ENCODE assay signal across 9 cellular contexts in genomic region chr7:76583636-76584281, GRCh38. TPM values are rescaled to one million over a fixed set of nuclear protein-coding genes. Genes with fewer than 3 reads are reported as not detected.
DNase-seq lines count a peak whose midpoint lies in the region; ATAC-seq, FAIRE-seq and TF ChIP-seq lines count a peak whose summit lies in the region.
"Not testable (repeated sequence)": the region's sequence is repeated elsewhere in the genome, so short reads cannot be mapped to it uniquely, and the experiment has no call there.
"Had no signal": no experiment of that assay in that cellular context is flagged by ENCODE, and none has a peak within 500 bp of the region (broad histone marks: within the 10 kb centered on the region; RNA-seq: fewer than 3 reads in every experiment).

No MANE protein-coding gene starts in this region.

- WGBS in K562 (ENCODE audit: insufficient coverage, low coverage, missing lambda C conversion rate): 47% methylated on average over 5 of the region's 5 CpGs
- WGBS in esophagus squamous epithelium, 2 donors: 11 to 19% methylated on average over 4 to 5 of the region's 5 CpGs
- 27% methylated on average over 5 of the region's 5 CpGs for WGBS in suprapubic skin

- H3K4me3 Mint-ChIP-seq in activated CD4-positive, alpha-beta memory T cell treated with anti-CD3 and anti-CD28 coated beads for 36 hours: not testable (repeated sequence)
- H3K4me3 Mint-ChIP-seq in immature natural killer cell: peak overlapping the region; percentile 60 to 81 (median 68)

- BruUV-seq in K562 (replicated peaks; lab: Mats Ljungman, UMichigan): not testable (repeated sequence)

- H3K27ac ChIP-seq in K562 (ENCODE audit: extremely low read depth, low read depth, low read length) (peak overlapping the region; percentile 21; the same call in 1 of the 3 replicates), esophagus squamous epithelium (peak overlapping the region; percentile 71 to 85 (median 84)), suprapubic skin (peak overlapping the region; percentile 72)

- DNase-seq in Ammon's horn (ENCODE audit: low spot score): peak; percentile 3
- peak; percentile 73 for DNase-seq in HT1080 (ENCODE audit: low read depth)
- DNase-seq in activated CD4-positive, alpha-beta memory T cell treated with anti-CD3 and anti-CD28 coated beads for 36 hours; K562 (ENCODE audit: extremely low read depth in 1 of 4, low spot score in 3 of 4); esophagus squamous epithelium (lab: John Stamatoyannopoulos, UW); omental fat pad (ENCODE audit: low spot score); suprapubic skin (ENCODE audit: low spot score in 2 of 2): not testable (repeated sequence)
- peak in 2 of 3 donors; percentile 19 to 20 for DNase-seq in immature natural killer cell

- not testable (repeated sequence) for H2AFZ ChIP-seq in K562 (ENCODE audit: low read depth, low read length)

- H4K20me1 ChIP-seq in K562 (replicated peaks; ENCODE audit: control insufficient read depth, insufficient read depth, low read length): not testable (repeated sequence)

- POLR2A ChIA-PET in activated CD4-positive, alpha-beta memory T cell treated with anti-CD3 and anti-CD28 coated beads for 36 hours (lab: Charles Lee); K562 (lab: Yijun Ruan, JAX): not testable (repeated sequence)

- H3K4me3 ChIP-seq in K562, esophagus squamous epithelium, suprapubic skin: not testable (repeated sequence)

- not testable (repeated sequence) for FAIRE-seq in K562 (lab: Jason Lieb, UNC)

- ATAC-seq in K562: peak; percentile 32
- peak; percentile 54 for ATAC-seq in omental fat pad (ENCODE audit: low FRiP score)

- H3K4me1 Mint-ChIP-seq in activated CD4-positive, alpha-beta memory T cell treated with anti-CD3 and anti-CD28 coated beads for 36 hours (ENCODE audit: low read depth): peaks cover 52% of the 10 kb centered on the region
- H3K4me1 Mint-ChIP-seq in immature natural killer cell: peaks cover 45 to 55% of the 10 kb centered on the region in 2 donors

- intact Hi-C loops in activated CD4-positive, alpha-beta memory T cell treated with anti-CD3 and anti-CD28 coated beads for 36 hours (cut with micrococcal nuclease); K562 (cut with micrococcal nuclease); esophagus squamous epithelium (cut with DNase I): not testable (repeated sequence)

- H3K9me1 ChIP-seq in K562 (ENCODE audit: control insufficient read depth, insufficient read depth, low read length): not testable (repeated sequence)

- CTCF ChIA-PET in activated CD4-positive, alpha-beta memory T cell treated with anti-CD3 and anti-CD28 coated beads for 36 hours (lab: Charles Lee); K562 (lab: Yijun Ruan, JAX; ENCODE audit: low intra/inter-chr PET ratio): not testable (repeated sequence)

- not testable (repeated sequence) for TF ChIP-seq EP300 in K562 (IDR thresholded peaks at IDR 0.05; ENCODE audit: low read length); suprapubic skin (IDR thresholded peaks at IDR 0.05)

- not testable (repeated sequence) for H3K27me3 Mint-ChIP-seq in activated CD4-positive, alpha-beta memory T cell treated with anti-CD3 and anti-CD28 coated beads for 36 hours; immature natural killer cell (ENCODE audit: low read depth in 3 of 3)

- H3K79me2 ChIP-seq in K562 (ENCODE audit: control insufficient read depth, insufficient read depth, low read length): peaks cover 37% of the 10 kb centered on the region

- in situ Hi-C loops in K562 (cut with MboI): not testable (repeated sequence)

- peaks cover 11% of the 10 kb centered on the region; the same call in 2 of the 3 replicates for H3K36me3 ChIP-seq in K562 (ENCODE audit: control insufficient read depth, insufficient read depth, low read length)
- H3K36me3 ChIP-seq in esophagus squamous epithelium, suprapubic skin: not testable (repeated sequence)

- not testable (repeated sequence) for TF ChIP-seq CTCF in K562 (IDR thresholded peaks at IDR 0.05 in 2 of 3, conservative IDR thresholded peaks at IDR 0.05 in 1 of 3; ENCODE audit: insufficient read depth in 2 of 3, low read depth in 1 of 3, low read length in 3 of 3); esophagus squamous epithelium (IDR thresholded peaks at IDR 0.05); omental fat pad (IDR thresholded peaks at IDR 0.05); suprapubic skin (IDR thresholded peaks at IDR 0.05)

- H3K9me3 Mint-ChIP-seq in activated CD4-positive, alpha-beta memory T cell treated with anti-CD3 and anti-CD28 coated beads for 36 hours; immature natural killer cell: not testable (repeated sequence)

- not testable (repeated sequence) for TF ChIP-seq RAD21 in K562 (CRISPR knock-in tag; conservative IDR thresholded peaks at IDR 0.05 in 1 of 2, IDR thresholded peaks at IDR 0.05 in 1 of 2)

- not testable (repeated sequence) for H3K9ac ChIP-seq in K562 (ENCODE audit: insufficient read depth in 1 of 2, low read depth in 2 of 2, low read length in 2 of 2)

- not testable (repeated sequence) for H3K36me3 Mint-ChIP-seq in activated CD4-positive, alpha-beta memory T cell treated with anti-CD3 and anti-CD28 coated beads for 36 hours; immature natural killer cell

- not testable (repeated sequence) for TF ChIP-seq POLR2A in K562 (conservative IDR thresholded peaks at IDR 0.05); esophagus squamous epithelium (IDR thresholded peaks at IDR 0.05); suprapubic skin (IDR thresholded peaks at IDR 0.05)

- peak overlapping the region; percentile 66 for H3K27ac Mint-ChIP-seq in activated CD4-positive, alpha-beta memory T cell treated with anti-CD3 and anti-CD28 coated beads for 36 hours
- peak overlapping the region; percentile 86 to 92 (median 88) for H3K27ac Mint-ChIP-seq in immature natural killer cell

- not testable (repeated sequence) for H3K27me3 ChIP-seq in K562 (ENCODE audit: control insufficient read depth in 2 of 2, insufficient read depth in 2 of 2, low read length in 2 of 2); esophagus squamous epithelium; suprapubic skin

- not testable (repeated sequence) for H3K9me3 ChIP-seq in K562 (replicated peaks; ENCODE audit: control insufficient read depth, insufficient read depth, low read depth, low read length); esophagus squamous epithelium; suprapubic skin

- H3K4me2 ChIP-seq in K562 (ENCODE audit: insufficient read depth, low read length): not testable (repeated sequence)

- H3K4me1 ChIP-seq in K562 (replicated peaks in 1 of 2; ENCODE audit: control insufficient read depth in 2 of 2, insufficient read depth in 2 of 2, low read length in 2 of 2): not testable (repeated sequence)
- H3K4me1 ChIP-seq in esophagus squamous epithelium (peaks cover 3 to 28% (median 14%) of the 10 kb centered on the region in 3 donors), suprapubic skin (peaks cover 27% of the 10 kb centered on the region)

RNA-seq across cellular contexts. Expression of gene SPDYE16, which starts 40.7 kb away (rescaled TPM):
- not detected in 2 replicates for total RNA-seq in HT1080 (2014; rRNA removed; shearing (Covaris generic))
- polyA plus RNA-seq in HT1080 (2015; cell fraction: cytosol; rRNA removed): not detected in 2 replicates
- not detected in 2 replicates for polyA plus RNA-seq in HT1080 (2015; cell fraction: nucleus; rRNA removed)
- total RNA-seq in activated CD4-positive, alpha-beta memory T cell treated with anti-CD3 and anti-CD28 coated beads for 36 hours: under 1 TPM; 0.19 TPM
- 0.28 and 0.77 TPM in 2 replicates for total RNA-seq in K562 (2011; cell fraction: chromatin; rRNA removed; ENCODE audit: low replicate concordance)
- total RNA-seq in K562 (2011; cell fraction: nucleolus; rRNA removed): 0.39 TPM in 1 of 2 replicates, not detected in the other
- 0.22 TPM in 1 of 2 replicates, not detected in the other for total RNA-seq in K562 (2011; cell fraction: nucleoplasm; rRNA removed)
- total RNA-seq in K562 (2014; rRNA removed) (not detected in 2 replicates), K562 (2014; rRNA removed; fragmentation: Illumina TruSeq; extraction: Trizol) (not detected in 2 replicates), K562 (2015; rRNA removed; fragmentation: Illumina TruSeq; extraction: Trizol) (not detected in 2 replicates), K562 (2021) (0.13 TPM in 1 of 2 replicates, not detected in the other), esophagus squamous epithelium (not detected), omental fat pad (not detected), suprapubic skin (1 to 10 TPM in 1 of 4 donors, not detected in 3; 3.6 TPM)
- polyA plus RNA-seq in K562 (2011; rRNA removed) (0.04 TPM in 1 of 2 replicates, not detected in the other), K562 (2014; fragmentation: Illumina TruSeq; extraction: Trizol) (0.06 TPM in 2 replicates), K562 (2014; fragmentation: Nextera tagmentation; extraction: Ambion mirVana) (under 1 TPM; 0.04 to 0.06 TPM), K562 (2014; rRNA removed) (not detected in 2 replicates), immature natural killer cell (under 1 TPM in 2 of 3 donors, not detected in 1; 0.07 to 0.18 TPM)
- polyA plus RNA-seq in K562 (2011; cell fraction: cytosol; rRNA removed): not detected in 2 replicates
- polyA plus RNA-seq in K562 (2011; cell fraction: nucleus; rRNA removed): 0.03 and 0.17 TPM in 2 replicates
- polyA plus RNA-seq in K562 (2012): 0.20 and 0.46 TPM in 2 replicates
- 0.15 TPM in 1 of 2 replicates, not detected in the other for polyA minus RNA-seq in K562 (2011; rRNA and poly(A)+ RNA removed)
- not detected in 2 replicates for polyA minus RNA-seq in K562 (2011; cell fraction: cytosol; rRNA and poly(A)+ RNA removed)
- 0.27 TPM in 1 of 2 replicates, not detected in the other for polyA minus RNA-seq in K562 (2011; cell fraction: nucleus; rRNA and poly(A)+ RNA removed)
- total RNA-seq: epithelial cell of proximal tubule had no signal

RNA-seq across cellular contexts. Expression of gene POMZP3, which starts 43.3 kb away (rescaled TPM):
- total RNA-seq in HT1080 (2014; rRNA removed; shearing (Covaris generic)): 7.7 and 14.2 TPM in 2 replicates
- polyA plus RNA-seq in HT1080 (2015; cell fraction: cytosol; rRNA removed): 11.5 and 15.4 TPM in 2 replicates
- 4.1 and 5.4 TPM in 2 replicates for polyA plus RNA-seq in HT1080 (2015; cell fraction: nucleus; rRNA removed)
- total RNA-seq in activated CD4-positive, alpha-beta memory T cell treated with anti-CD3 and anti-CD28 coated beads for 36 hours: 10 to 100 TPM; 29.3 to 29.8 TPM
- 14.2 and 28.7 TPM in 2 replicates for total RNA-seq in K562 (2011; cell fraction: chromatin; rRNA removed; ENCODE audit: low replicate concordance)
- total RNA-seq in K562 (2011; cell fraction: nucleolus; rRNA removed): 21.8 and 25.5 TPM in 2 replicates
- 19.4 and 23.0 TPM in 2 replicates for total RNA-seq in K562 (2011; cell fraction: nucleoplasm; rRNA removed)
- total RNA-seq in K562 (2014; rRNA removed) (5.4 and 5.7 TPM in 2 replicates), K562 (2014; rRNA removed; fragmentation: Illumina TruSeq; extraction: Trizol) (3.8 and 4.5 TPM in 2 replicates), K562 (2015; rRNA removed; fragmentation: Illumina TruSeq; extraction: Trizol) (4.0 and 4.9 TPM in 2 replicates), K562 (2021) (13.4 and 15.8 TPM in 2 replicates), esophagus squamous epithelium (1 to 10 TPM; 1.2 to 8.3 (median 5.4) TPM), omental fat pad (10 to 100 TPM in 1 of 4 donors, 1 to 10 TPM in 3; 5.2 to 14.3 (median 7.7) TPM), suprapubic skin (10 to 100 TPM in 1 of 4 donors, 1 to 10 TPM in 3; 3.2 to 10.8 (median 6.5) TPM)
- polyA plus RNA-seq in K562 (2011; rRNA removed) (3.7 and 6.4 TPM in 2 replicates), K562 (2014; fragmentation: Illumina TruSeq; extraction: Trizol) (8.2 and 8.8 TPM in 2 replicates), K562 (2014; fragmentation: Nextera tagmentation; extraction: Ambion mirVana) (1 to 10 TPM; 2.3 to 3.2 TPM), K562 (2014; rRNA removed) (4.6 and 7.6 TPM in 2 replicates), immature natural killer cell (10 to 100 TPM in 1 of 3 donors, 1 to 10 TPM in 2; 3.1 to 10.9 (median 5.3) TPM)
- 4.4 and 6.1 TPM in 2 replicates for polyA plus RNA-seq in K562 (2011; cell fraction: cytosol; rRNA removed)
- polyA plus RNA-seq in K562 (2011; cell fraction: nucleus; rRNA removed): 4.6 and 9.7 TPM in 2 replicates
- 9.8 and 16.9 TPM in 2 replicates for polyA plus RNA-seq in K562 (2012)
- 4.8 and 6.7 TPM in 2 replicates for polyA minus RNA-seq in K562 (2011; rRNA and poly(A)+ RNA removed)
- polyA minus RNA-seq in K562 (2011; cell fraction: cytosol; rRNA and poly(A)+ RNA removed): 3.9 and 7.2 TPM in 2 replicates
- polyA minus RNA-seq in K562 (2011; cell fraction: nucleus; rRNA and poly(A)+ RNA removed): 7.7 and 10.9 TPM in 2 replicates

Comparison
In these comparisons a context has a peak if more than half of its experiments do, and no peak if none do; other contexts are left out.
1. H3K27ac ChIP-seq: peak in every context shown above with its lines; median percentile 84 in esophagus squamous epithelium; 72 in suprapubic skin; 21 in K562.